In genomic region chr3:170007031-170007663, GRCh38 we compare ENCODE assay signal across 8 cellular contexts. TPM values are rescaled to one million over a fixed set of nuclear protein-coding genes. Genes with fewer than 3 reads are reported as not detected.
DNase-seq lines count a peak whose midpoint lies in the region; ATAC-seq lines count a peak whose summit lies in the region.

No MANE protein-coding gene starts in this region.

- H2BK5ac ChIP-seq in mesenchymal stem cell (ENCODE audit: low read depth, low read length, poor library complexity, severe bottlenecking) = no peak overlapping the region

- no peaks in the 10 kb centered on the region for H3K4me1 ChIP-seq in mesenchymal stem cell (ENCODE audit: control insufficient read depth, insufficient read depth, low read depth, low read length)

- H4K91ac ChIP-seq in mesenchymal stem cell (ENCODE audit: low read length) = no peak overlapping the region

- intact Hi-C loops in posterior vena cava (cut with DNase I) = loop anchor here in 1 of 2 donors (5.0 kb wide), 1 partner anchor 820 kb away; no protein-coding TSS in a partner anchor
- intact Hi-C loops in posterior cingulate gyrus (cut with DNase I) = no loop called here

- no peak overlapping the region for H2BK15ac ChIP-seq in mesenchymal stem cell (ENCODE audit: low read depth, poor library complexity, severe bottlenecking)

- no peak overlapping the region for H3K4me2 ChIP-seq in mesenchymal stem cell (ENCODE audit: low read length, poor library complexity, severe bottlenecking)

- no peaks in the 10 kb centered on the region for H3K79me1 ChIP-seq in mesenchymal stem cell (replicated peaks; ENCODE audit: low read length, poor library complexity, severe bottlenecking)

- H2BK120ac ChIP-seq in mesenchymal stem cell (ENCODE audit: low read depth, low read length) = no peak overlapping the region

- no peak overlapping the region for H3K14ac ChIP-seq in mesenchymal stem cell (ENCODE audit: low read length in 2 of 2)

- no peak overlapping the region for H3K9ac ChIP-seq in mesenchymal stem cell (ENCODE audit: low read length)

- H4K8ac ChIP-seq in mesenchymal stem cell (ENCODE audit: low read length) = no peak overlapping the region

- no peak overlapping the region for H3K18ac ChIP-seq in mesenchymal stem cell (ENCODE audit: low read depth in 1 of 2, low read length in 2 of 2)

- H3K4ac ChIP-seq in mesenchymal stem cell (ENCODE audit: low read depth in 1 of 2, low read length in 2 of 2) = no peak overlapping the region

- ATAC-seq in GM21423 (IDR thresholded peaks at IDR 0.05; ENCODE audit: unreplicated experiment) (peak; percentile 89), HG03575 (IDR thresholded peaks at IDR 0.05; ENCODE audit: extremely low read depth, insufficient number of reproducible peaks, low FRiP score, unreplicated experiment) (peak; percentile 51)

- no peak overlapping the region for H3K23ac ChIP-seq in mesenchymal stem cell (ENCODE audit: low read length in 2 of 2)

- H3K36me3 ChIP-seq in mesenchymal stem cell (ENCODE audit: control insufficient read depth in 1 of 2, insufficient read depth in 2 of 2, low read depth in 1 of 2, low read length in 2 of 2) = no peaks in the 10 kb centered on the region

- H2AK5ac ChIP-seq in mesenchymal stem cell (ENCODE audit: low read length, severe bottlenecking) = no peak overlapping the region

- H3K4me3 ChIP-seq in mesenchymal stem cell (ENCODE audit: insufficient read depth in 1 of 2, low read depth in 1 of 2, low read length in 2 of 2) = no peak overlapping the region

- WGBS in mesenchymal stem cell = 82% methylated on average over 6 of the region's 7 CpGs

- H3K9me3 ChIP-seq in mesenchymal stem cell (ENCODE audit: control insufficient read depth, low read length) = no peaks in the 10 kb centered on the region

- DNase-seq in GM04504 (ENCODE audit: low read depth) (peak; percentile 11), activated T-cell treated with anti-CD3 and anti-CD28 coated beads for 4 hours (peak; percentile 1), mesenchymal stem cell (peak; percentile 32), NCI-H2107 (lab: John Stamatoyannopoulos, UW) (no peak), posterior vena cava (ENCODE audit: low spot score) (no peak), posterior cingulate gyrus (no peak)

- H3K27ac ChIP-seq in mesenchymal stem cell (ENCODE audit: low read length, poor library complexity, severe bottlenecking) = no peak overlapping the region

- H2AFZ ChIP-seq in mesenchymal stem cell (ENCODE audit: low read depth, low read length) = no peak overlapping the region

- H3K27me3 ChIP-seq in mesenchymal stem cell (ENCODE audit: control insufficient read depth in 1 of 2, insufficient read depth in 1 of 2, low read length in 2 of 2) = no peaks in the 10 kb centered on the region

- H2BK12ac ChIP-seq in mesenchymal stem cell (ENCODE audit: low read length in 2 of 2) = no peak overlapping the region

RNA-seq across cellular contexts. Expression of gene GPR160, which starts 30.6 kb away (rescaled TPM):
- 0.30 TPM for polyA plus RNA-seq in mesenchymal stem cell (2013, experiment 1 of 2)
- 0.26 TPM for polyA plus RNA-seq in mesenchymal stem cell (2013, experiment 2 of 2)
- total RNA-seq in posterior vena cava = 1 to 10 TPM; 1.7 to 1.9 TPM

RNA-seq across cellular contexts. Expression of gene SEC62, which starts 40.5 kb away (rescaled TPM):
- 410 TPM for polyA plus RNA-seq in mesenchymal stem cell (2013, experiment 1 of 2)
- polyA plus RNA-seq in mesenchymal stem cell (2013, experiment 2 of 2) = 430 TPM
- 100 to 1,000 TPM; 151 to 155 TPM for total RNA-seq in posterior vena cava

Comparison
In these comparisons a context has a peak if more than half of its experiments do, and no peak if none do; other contexts are left out.
1. DNase-seq: peak in GM04504 (single experiment), activated T-cell treated with anti-CD3 and anti-CD28 coated beads for 4 hours (single experiment) and mesenchymal stem cell (single experiment); none in NCI-H2107 (single experiment), posterior vena cava (single experiment) and posterior cingulate gyrus (0 of 10).